22 cellular contexts compared by ENCODE assay signal in genomic region chr2:191312163-191312562, GRCh38.
DNase-seq lines count a peak whose midpoint lies in the region; ATAC-seq, FAIRE-seq and TF ChIP-seq lines count a peak whose summit lies in the region.
"Had no signal": no experiment of that assay in that cellular context is flagged by ENCODE, and none has a peak within 500 bp of the region (broad histone marks: within the 10 kb centered on the region; RNA-seq: fewer than 3 reads in every experiment).

No MANE protein-coding gene starts in this region.

- H3K4me1 ChIP-seq in GM23248 (ENCODE audit: insufficient read depth) (peaks cover 45% of the 10 kb centered on the region), PC-9 (replicated peaks; ENCODE audit: insufficient read depth) (peaks cover 20% of the 10 kb centered on the region), foreskin keratinocyte (peaks cover 52% of the 10 kb centered on the region), osteoblast (ENCODE audit: insufficient read depth, low read length) (peaks cover 20% of the 10 kb centered on the region), esophagus squamous epithelium (peaks cover 7 to 17% (median 13%) of the 10 kb centered on the region in 3 donors)

- 97 to 100% methylated on average over 3 of the region's 3 CpGs for WGBS in GM23248 (ENCODE audit: low coverage in 1 of 2, low lambda C conversion rate in 2 of 2, missing lambda C conversion rate in 2 of 2), 2 experiments
- WGBS in esophagus squamous epithelium, 2 donors: 79 to 88% methylated on average over 3 of the region's 3 CpGs

- POLR2A ChIA-PET in PC-9 (lab: Charles Lee; ENCODE audit: unreplicated experiment): interaction anchor here (0.6 kb wide), 1 partner anchor 140 kb away, joined by 3 read pairs; no protein-coding TSS in a partner anchor

- H3K4me2 ChIP-seq in GM23248 (ENCODE audit: unreplicated experiment): peak overlapping the region; percentile 50
- peak overlapping the region; percentile 42; the same call in 1 of the 2 replicates for H3K4me2 ChIP-seq in PC-9
- H3K4me2 ChIP-seq in osteoblast (ENCODE audit: insufficient read depth, low read length): no peak overlapping the region
- H3K4me2 ChIP-seq: BLaER1, GM23338 had no signal

- H3K9me3 ChIP-seq in GM23248 (ENCODE audit: low read depth): no peaks in the 10 kb centered on the region
- H3K9me3 ChIP-seq in PC-9 (ENCODE audit: insufficient read depth, low read depth): no peaks in the 10 kb centered on the region
- H3K9me3 ChIP-seq in osteoblast (ENCODE audit: low read depth, low read length): no peaks in the 10 kb centered on the region
- H3K9me3 ChIP-seq in esophagus squamous epithelium: no peaks in the 10 kb centered on the region
- H3K9me3 ChIP-seq: BLaER1 had no signal

- CTCF ChIA-PET in PC-9 (lab: Charles Lee): no interaction called here

- in situ Hi-C loops in GM23248 (cut with MboI): no loop called here

- ATAC-seq in foreskin keratinocyte: no peak
- ATAC-seq in GM18858 (IDR thresholded peaks at IDR 0.05; ENCODE audit: unreplicated experiment): no peak
- ATAC-seq: GM23338 had no signal

- H3K36me3 ChIP-seq in GM23248 (ENCODE audit: low read depth): peaks cover 3% of the 10 kb centered on the region; the same call in 1 of the 2 replicates
- H3K36me3 ChIP-seq in PC-9 (ENCODE audit: low read depth): no peaks in the 10 kb centered on the region
- no peaks in the 10 kb centered on the region for H3K36me3 ChIP-seq in osteoblast (ENCODE audit: insufficient read depth, low read length)
- no peaks in the 10 kb centered on the region for H3K36me3 ChIP-seq in esophagus squamous epithelium
- H3K36me3 ChIP-seq: BLaER1 had no signal

- intact Hi-C loops in PC-9 (cut with micrococcal nuclease; ENCODE audit: unreplicated experiment): no loop called here
- intact Hi-C loops in esophagus squamous epithelium (cut with DNase I): no loop called here

- H3K4me3 ChIP-seq in GM23248 (no peak overlapping the region), PC-9 (no peak overlapping the region), osteoblast (ENCODE audit: insufficient read depth, low read length) (no peak overlapping the region), esophagus squamous epithelium (no peak overlapping the region)
- H3K4me3 ChIP-seq: BLaER1, GM23338, SK-N-MC had no signal

- H2AFZ ChIP-seq in GM23248 (no peak overlapping the region), PC-9 (no peak overlapping the region), osteoblast (ENCODE audit: low read length) (no peak overlapping the region)
- H2AFZ ChIP-seq: GM23338 had no signal

- H3K27ac ChIP-seq in GM23248 (peak overlapping the region; percentile 40), PC-9 (peak overlapping the region; percentile 59), foreskin keratinocyte (peak overlapping the region; percentile 76), osteoblast (ENCODE audit: low read depth, low read length) (peak overlapping the region; percentile 24), esophagus squamous epithelium (peak overlapping the region in 2 of 4 donors; percentile 19 to 39)
- H3K27ac ChIP-seq: BLaER1, SK-N-MC had no signal

- no peak overlapping the region for H3K9ac ChIP-seq in GM23248
- H3K9ac ChIP-seq: BLaER1 had no signal

- no peak for TF ChIP-seq CTCF in PC-9 (conservative IDR thresholded peaks at IDR 0.05)
- no peak for TF ChIP-seq CTCF in foreskin keratinocyte (conservative IDR thresholded peaks at IDR 0.05)
- TF ChIP-seq CTCF in osteoblast (IDR thresholded peaks at IDR 0.05; ENCODE audit: extremely low read depth, low read depth, low read length): no peak
- TF ChIP-seq CTCF in esophagus squamous epithelium (IDR thresholded peaks at IDR 0.05): no peak

- H3F3A ChIP-seq in GM23248 (ENCODE audit: insufficient read depth) (peaks cover 33% of the 10 kb centered on the region; the same call in 1 of the 2 replicates), PC-9 (ENCODE audit: insufficient read depth, low read depth) (peaks cover 10% of the 10 kb centered on the region)

- no peaks in the 10 kb centered on the region for H3K27me3 ChIP-seq in GM23248 (replicated peaks; ENCODE audit: insufficient read depth)
- H3K27me3 ChIP-seq in PC-9 (ENCODE audit: insufficient read depth, low read depth): no peaks in the 10 kb centered on the region
- H3K27me3 ChIP-seq in foreskin keratinocyte: no peaks in the 10 kb centered on the region
- H3K27me3 ChIP-seq in osteoblast (ENCODE audit: insufficient read depth, low read length): no peaks in the 10 kb centered on the region
- no peaks in the 10 kb centered on the region for H3K27me3 ChIP-seq in esophagus squamous epithelium
- H3K27me3 ChIP-seq: BLaER1 had no signal

- no peak for DNase-seq in GM23248
- no peak for DNase-seq in PC-9
- no peak for DNase-seq in foreskin keratinocyte
- DNase-seq in osteoblast (ENCODE audit: insufficient read length, low spot score, missing footprints): no peak
- no peak for DNase-seq in esophagus squamous epithelium (lab: John Stamatoyannopoulos, UW)
- DNase-seq in inferior parietal cortex (ENCODE audit: extremely low spot score): no peak
- no peak for DNase-seq in GM12892 (ENCODE audit: insufficient read length)
- DNase-seq: CD4-positive, alpha-beta T cell; COR-L47; DMS 273 treated with DMSO at 0.1 percent for 48 hours; NCI-H1417; NCI-H1694 treated with DMSO at 0.1 percent for 48 hours; NCI-H2081 treated with DMSO at 0.1 percent for 48 hours; NCI-H2171 treated with DMSO at 0.1 percent for 48 hours; NCI-H524 treated with DMSO at 0.1 percent for 48 hours; RPMI8226; SHP77 treated with DMSO at 0.1 percent for 48 hours had no signal

- FAIRE-seq in GM12892 (lab: Jason Lieb, UNC): no peak
- FAIRE-seq: HTR-8/SVneo had no signal

- BruUV-seq in PC-9 (replicated peaks; lab: Mats Ljungman, UMichigan): no TSS peak

- H3K9me2 ChIP-seq in GM23248 (ENCODE audit: insufficient read depth) (no peaks in the 10 kb centered on the region), PC-9 (ENCODE audit: insufficient read depth) (no peaks in the 10 kb centered on the region)

- H3K79me2 ChIP-seq in GM23248 (ENCODE audit: insufficient read depth): peaks cover 96% of the 10 kb centered on the region
- H3K79me2 ChIP-seq in PC-9 (ENCODE audit: low read depth): peaks cover 16% of the 10 kb centered on the region; the same call in 1 of the 2 replicates
- peaks cover 94% of the 10 kb centered on the region for H3K79me2 ChIP-seq in osteoblast (ENCODE audit: insufficient read depth, low read length)

- no peaks in the 10 kb centered on the region for H4K20me1 ChIP-seq in GM23248 (ENCODE audit: insufficient read depth)
- H4K20me1 ChIP-seq in PC-9 (ENCODE audit: insufficient read depth): no peaks in the 10 kb centered on the region
- peaks cover 25% of the 10 kb centered on the region for H4K20me1 ChIP-seq in osteoblast (ENCODE audit: insufficient read depth, low read length)

- TF ChIP-seq POLR2A in esophagus squamous epithelium (IDR thresholded peaks at IDR 0.05): no peak
- TF ChIP-seq POLR2A in GM12892 (IDR thresholded peaks at IDR 0.05; ENCODE audit: low read depth, low read length): no peak
